Comparison of ENCODE assay signal across 1 cellular context in the genomic region with DNA sequence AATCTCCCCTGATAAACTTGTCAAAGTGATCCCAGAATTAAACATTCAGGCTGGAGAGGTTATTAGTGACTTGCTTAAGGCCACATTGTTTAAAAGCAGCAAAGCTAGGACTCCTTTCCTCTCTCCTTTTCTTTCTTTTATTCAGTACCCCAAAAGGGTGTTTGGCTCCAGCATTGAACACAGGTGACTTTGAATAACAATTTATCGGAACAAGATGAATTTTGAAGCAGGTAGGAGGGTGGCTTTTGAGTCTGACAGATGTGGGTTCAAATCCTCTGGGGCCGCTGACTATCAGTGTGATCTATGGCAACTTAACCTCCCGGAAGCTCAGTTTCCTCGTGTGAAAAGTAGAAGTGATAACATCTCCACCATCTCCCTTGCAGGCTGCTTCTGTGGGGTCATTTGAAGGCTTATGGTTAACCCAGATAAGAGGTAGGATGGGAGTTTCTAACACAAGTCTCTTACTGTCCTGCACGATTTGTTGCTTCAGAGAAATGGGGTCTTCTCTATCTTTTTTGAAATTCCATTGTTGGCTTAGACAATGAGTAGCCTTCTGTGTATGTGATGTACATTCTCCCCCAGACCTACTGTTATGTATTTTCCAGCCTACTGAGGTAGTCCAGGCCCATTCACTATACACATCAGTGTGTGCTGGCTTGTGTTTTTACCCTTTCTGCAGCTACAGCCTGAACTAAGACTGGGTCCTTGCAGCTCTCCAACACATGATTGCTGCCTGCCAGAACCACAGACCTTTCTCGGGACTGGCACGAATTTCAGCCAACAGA.
TF ChIP-seq lines count a peak whose summit lies in the region.

No MANE protein-coding gene starts in this region.

TF ChIP-seq in GM12878, 131 proteins besides CTCF, POLR2A, EP300 and RAD21:
- TF ChIP-seq, protein P1, sequence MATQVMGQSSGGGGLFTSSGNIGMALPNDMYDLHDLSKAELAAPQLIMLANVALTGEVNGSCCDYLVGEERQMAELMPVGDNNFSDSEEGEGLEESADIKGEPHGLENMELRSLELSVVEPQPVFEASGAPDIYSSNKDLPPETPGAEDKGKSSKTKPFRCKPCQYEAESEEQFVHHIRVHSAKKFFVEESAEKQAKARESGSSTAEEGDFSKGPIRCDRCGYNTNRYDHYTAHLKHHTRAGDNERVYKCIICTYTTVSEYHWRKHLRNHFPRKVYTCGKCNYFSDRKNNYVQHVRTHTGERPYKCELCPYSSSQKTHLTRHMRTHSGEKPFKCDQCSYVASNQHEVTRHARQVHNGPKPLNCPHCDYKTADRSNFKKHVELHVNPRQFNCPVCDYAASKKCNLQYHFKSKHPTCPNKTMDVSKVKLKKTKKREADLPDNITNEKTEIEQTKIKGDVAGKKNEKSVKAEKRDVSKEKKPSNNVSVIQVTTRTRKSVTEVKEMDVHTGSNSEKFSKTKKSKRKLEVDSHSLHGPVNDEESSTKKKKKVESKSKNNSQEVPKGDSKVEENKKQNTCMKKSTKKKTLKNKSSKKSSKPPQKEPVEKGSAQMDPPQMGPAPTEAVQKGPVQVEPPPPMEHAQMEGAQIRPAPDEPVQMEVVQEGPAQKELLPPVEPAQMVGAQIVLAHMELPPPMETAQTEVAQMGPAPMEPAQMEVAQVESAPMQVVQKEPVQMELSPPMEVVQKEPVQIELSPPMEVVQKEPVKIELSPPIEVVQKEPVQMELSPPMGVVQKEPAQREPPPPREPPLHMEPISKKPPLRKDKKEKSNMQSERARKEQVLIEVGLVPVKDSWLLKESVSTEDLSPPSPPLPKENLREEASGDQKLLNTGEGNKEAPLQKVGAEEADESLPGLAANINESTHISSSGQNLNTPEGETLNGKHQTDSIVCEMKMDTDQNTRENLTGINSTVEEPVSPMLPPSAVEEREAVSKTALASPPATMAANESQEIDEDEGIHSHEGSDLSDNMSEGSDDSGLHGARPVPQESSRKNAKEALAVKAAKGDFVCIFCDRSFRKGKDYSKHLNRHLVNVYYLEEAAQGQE (IDR thresholded peaks at IDR 0.05; ENCODE audit: low read depth, low read length): no peak
- TF ChIP-seq NFIC (IDR thresholded peaks at IDR 0.05; ENCODE audit: low read depth, low read length) (no peak), PML (IDR thresholded peaks at IDR 0.05; ENCODE audit: low read length) (no peak), KAT2A (conservative IDR thresholded peaks at IDR 0.05; ENCODE audit: control insufficient read depth, low read depth, low read length) (no peak), CHD2 (IDR thresholded peaks at IDR 0.05; ENCODE audit: borderline replicate concordance, low read depth, low read length) (no peak), RAD51 (IDR thresholded peaks at IDR 0.05) (no peak), RCOR1 (conservative IDR thresholded peaks at IDR 0.05; ENCODE audit: low read depth, low read length) (no peak)
- TF ChIP-seq, protein P2, sequence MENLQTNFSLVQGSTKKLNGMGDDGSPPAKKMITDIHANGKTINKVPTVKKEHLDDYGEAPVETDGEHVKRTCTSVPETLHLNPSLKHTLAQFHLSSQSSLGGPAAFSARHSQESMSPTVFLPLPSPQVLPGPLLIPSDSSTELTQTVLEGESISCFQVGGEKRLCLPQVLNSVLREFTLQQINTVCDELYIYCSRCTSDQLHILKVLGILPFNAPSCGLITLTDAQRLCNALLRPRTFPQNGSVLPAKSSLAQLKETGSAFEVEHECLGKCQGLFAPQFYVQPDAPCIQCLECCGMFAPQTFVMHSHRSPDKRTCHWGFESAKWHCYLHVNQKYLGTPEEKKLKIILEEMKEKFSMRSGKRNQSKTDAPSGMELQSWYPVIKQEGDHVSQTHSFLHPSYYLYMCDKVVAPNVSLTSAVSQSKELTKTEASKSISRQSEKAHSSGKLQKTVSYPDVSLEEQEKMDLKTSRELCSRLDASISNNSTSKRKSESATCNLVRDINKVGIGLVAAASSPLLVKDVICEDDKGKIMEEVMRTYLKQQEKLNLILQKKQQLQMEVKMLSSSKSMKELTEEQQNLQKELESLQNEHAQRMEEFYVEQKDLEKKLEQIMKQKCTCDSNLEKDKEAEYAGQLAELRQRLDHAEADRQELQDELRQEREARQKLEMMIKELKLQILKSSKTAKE (IDR thresholded peaks at IDR 0.05; ENCODE audit: low read depth, poor library complexity, severe bottlenecking): no peak
- TF ChIP-seq, protein P3, sequence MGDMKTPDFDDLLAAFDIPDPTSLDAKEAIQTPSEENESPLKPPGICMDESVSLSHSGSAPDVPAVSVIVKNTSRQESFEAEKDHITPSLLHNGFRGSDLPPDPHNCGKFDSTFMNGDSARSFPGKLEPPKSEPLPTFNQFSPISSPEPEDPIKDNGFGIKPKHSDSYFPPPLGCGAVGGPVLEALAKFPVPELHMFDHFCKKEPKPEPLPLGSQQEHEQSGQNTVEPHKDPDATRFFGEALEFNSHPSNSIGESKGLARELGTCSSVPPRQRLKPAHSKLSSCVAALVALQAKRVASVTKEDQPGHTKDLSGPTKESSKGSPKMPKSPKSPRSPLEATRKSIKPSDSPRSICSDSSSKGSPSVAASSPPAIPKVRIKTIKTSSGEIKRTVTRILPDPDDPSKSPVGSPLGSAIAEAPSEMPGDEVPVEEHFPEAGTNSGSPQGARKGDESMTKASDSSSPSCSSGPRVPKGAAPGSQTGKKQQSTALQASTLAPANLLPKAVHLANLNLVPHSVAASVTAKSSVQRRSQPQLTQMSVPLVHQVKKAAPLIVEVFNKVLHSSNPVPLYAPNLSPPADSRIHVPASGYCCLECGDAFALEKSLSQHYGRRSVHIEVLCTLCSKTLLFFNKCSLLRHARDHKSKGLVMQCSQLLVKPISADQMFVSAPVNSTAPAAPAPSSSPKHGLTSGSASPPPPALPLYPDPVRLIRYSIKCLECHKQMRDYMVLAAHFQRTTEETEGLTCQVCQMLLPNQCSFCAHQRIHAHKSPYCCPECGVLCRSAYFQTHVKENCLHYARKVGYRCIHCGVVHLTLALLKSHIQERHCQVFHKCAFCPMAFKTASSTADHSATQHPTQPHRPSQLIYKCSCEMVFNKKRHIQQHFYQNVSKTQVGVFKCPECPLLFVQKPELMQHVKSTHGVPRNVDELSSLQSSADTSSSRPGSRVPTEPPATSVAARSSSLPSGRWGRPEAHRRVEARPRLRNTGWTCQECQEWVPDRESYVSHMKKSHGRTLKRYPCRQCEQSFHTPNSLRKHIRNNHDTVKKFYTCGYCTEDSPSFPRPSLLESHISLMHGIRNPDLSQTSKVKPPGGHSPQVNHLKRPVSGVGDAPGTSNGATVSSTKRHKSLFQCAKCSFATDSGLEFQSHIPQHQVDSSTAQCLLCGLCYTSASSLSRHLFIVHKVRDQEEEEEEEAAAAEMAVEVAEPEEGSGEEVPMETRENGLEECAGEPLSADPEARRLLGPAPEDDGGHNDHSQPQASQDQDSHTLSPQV (IDR thresholded peaks at IDR 0.05): no peak
- TF ChIP-seq, protein P4, sequence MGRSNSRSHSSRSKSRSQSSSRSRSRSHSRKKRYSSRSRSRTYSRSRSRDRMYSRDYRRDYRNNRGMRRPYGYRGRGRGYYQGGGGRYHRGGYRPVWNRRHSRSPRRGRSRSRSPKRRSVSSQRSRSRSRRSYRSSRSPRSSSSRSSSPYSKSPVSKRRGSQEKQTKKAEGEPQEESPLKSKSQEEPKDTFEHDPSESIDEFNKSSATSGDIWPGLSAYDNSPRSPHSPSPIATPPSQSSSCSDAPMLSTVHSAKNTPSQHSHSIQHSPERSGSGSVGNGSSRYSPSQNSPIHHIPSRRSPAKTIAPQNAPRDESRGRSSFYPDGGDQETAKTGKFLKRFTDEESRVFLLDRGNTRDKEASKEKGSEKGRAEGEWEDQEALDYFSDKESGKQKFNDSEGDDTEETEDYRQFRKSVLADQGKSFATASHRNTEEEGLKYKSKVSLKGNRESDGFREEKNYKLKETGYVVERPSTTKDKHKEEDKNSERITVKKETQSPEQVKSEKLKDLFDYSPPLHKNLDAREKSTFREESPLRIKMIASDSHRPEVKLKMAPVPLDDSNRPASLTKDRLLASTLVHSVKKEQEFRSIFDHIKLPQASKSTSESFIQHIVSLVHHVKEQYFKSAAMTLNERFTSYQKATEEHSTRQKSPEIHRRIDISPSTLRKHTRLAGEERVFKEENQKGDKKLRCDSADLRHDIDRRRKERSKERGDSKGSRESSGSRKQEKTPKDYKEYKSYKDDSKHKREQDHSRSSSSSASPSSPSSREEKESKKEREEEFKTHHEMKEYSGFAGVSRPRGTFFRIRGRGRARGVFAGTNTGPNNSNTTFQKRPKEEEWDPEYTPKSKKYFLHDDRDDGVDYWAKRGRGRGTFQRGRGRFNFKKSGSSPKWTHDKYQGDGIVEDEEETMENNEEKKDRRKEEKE (IDR thresholded peaks at IDR 0.05): no peak
